Comparison of ENCODE assay signal across 9 cellular contexts in the genomic region with DNA sequence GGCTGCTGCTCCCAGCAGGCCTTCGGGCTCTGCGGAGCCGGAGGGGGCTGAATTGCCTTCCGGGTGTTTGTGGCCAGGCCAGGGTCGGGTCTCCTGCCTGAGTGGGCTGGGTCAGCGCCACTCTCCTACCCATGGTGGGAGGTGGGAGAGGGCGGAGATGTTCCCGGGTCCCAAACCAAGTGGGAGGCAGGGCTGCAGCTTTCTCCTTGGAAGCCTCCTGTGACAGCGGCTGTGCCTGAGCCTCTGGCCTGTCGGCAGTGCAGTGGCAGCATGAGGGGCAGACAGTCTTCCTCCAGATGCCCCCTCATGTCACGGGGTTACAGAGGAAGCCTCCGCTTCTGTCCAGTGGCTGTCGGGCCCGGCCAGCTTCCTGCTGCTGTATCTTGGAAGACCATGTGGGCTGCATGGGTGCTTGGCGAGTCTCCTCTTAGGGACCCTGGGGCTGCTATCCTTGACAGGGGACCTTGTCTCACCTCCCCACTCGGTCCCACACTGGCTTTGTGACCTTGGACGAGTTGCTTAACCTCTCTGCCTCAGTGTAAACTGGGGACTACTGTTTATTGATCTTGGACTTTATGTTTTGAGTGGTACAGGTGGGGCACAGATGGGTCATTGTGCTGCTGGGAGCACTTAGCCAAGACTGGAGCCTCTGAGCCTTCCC. TPM values are rescaled to one million over a fixed set of nuclear protein-coding genes. Genes with fewer than 3 reads are reported as not detected.
DNase-seq lines count a peak whose midpoint lies in the region; ATAC-seq and TF ChIP-seq lines count a peak whose summit lies in the region.
"Had no signal": no experiment of that assay in that cellular context is flagged by ENCODE, and none has a peak within 500 bp of the region (broad histone marks: within the 10 kb centered on the region; RNA-seq: fewer than 3 reads in every experiment).

No MANE protein-coding gene starts in this region.

- peaks cover 0 to 8% of the 10 kb centered on the region in 2 experiments; a peak in 1 of 4 replicates for H3K36me3 ChIP-seq in HCT116 (ENCODE audit: control insufficient read depth in 1 of 2, insufficient read depth in 2 of 2, low read length in 2 of 2)
- no peaks in the 10 kb centered on the region for H3K36me3 ChIP-seq in adipocyte (ENCODE audit: control insufficient read depth, insufficient read depth, low read length, severe bottlenecking)
- no peaks in the 10 kb centered on the region for H3K36me3 ChIP-seq in smooth muscle cell (ENCODE audit: low read depth)

- H2AFZ ChIP-seq in HCT116 (ENCODE audit: low read depth, low read length, poor library complexity, severe bottlenecking), result no peak overlapping the region
- no peak overlapping the region for H2AFZ ChIP-seq in smooth muscle cell (ENCODE audit: low read depth)

- DNase-seq in HCT116 (ENCODE audit: low read depth, low spot score) (no peak), adipocyte (ENCODE audit: low read depth) (peak; percentile 11), immature natural killer cell (peak in 1 of 3 donors; percentile 22), smooth muscle cell (lab: John Stamatoyannopoulos, UW; ENCODE audit: unreplicated experiment) (no peak), DMS 273 treated with DMSO at 0.1 percent for 48 hours (lab: John Stamatoyannopoulos, UW) (no peak), NCI-H1694 treated with DMSO at 0.1 percent for 48 hours (lab: John Stamatoyannopoulos, UW) (no peak), cerebellum (ENCODE audit: low spot score) (no peak)
- DNase-seq: NCI-H1105 had no signal

- TF ChIP-seq POLR2A in HCT116 (IDR thresholded peaks at IDR 0.05; ENCODE audit: borderline replicate concordance, extremely low read depth, insufficient read depth, insufficient read length), result no peak

- BruUV-seq in HCT116 (replicated peaks; lab: Mats Ljungman, UMichigan), result no TSS peak

- no peaks in the 10 kb centered on the region for H3K9me2 ChIP-seq in HCT116 (ENCODE audit: insufficient read depth)

- TF ChIP-seq RAD21 in HCT116 (IDR thresholded peaks at IDR 0.05; ENCODE audit: low read depth), result no peak

- H3K4me3 Mint-ChIP-seq in immature natural killer cell, result peak overlapping the region; percentile 91 to 96 (median 94)

- H3K4me1 Mint-ChIP-seq in immature natural killer cell, result peaks cover 78 to 82% of the 10 kb centered on the region in 2 donors

- H3K36me3 Mint-ChIP-seq in immature natural killer cell, result peaks cover 0 to 3% (median 0%) of the 10 kb centered on the region in 3 donors

- H3K27me3 Mint-ChIP-seq in immature natural killer cell (ENCODE audit: low read depth in 3 of 3), result peaks cover 61 to 85% (median 82%) of the 10 kb centered on the region in 3 donors

- ATAC-seq in HCT116 (no peak), HG02623 (IDR thresholded peaks at IDR 0.05; ENCODE audit: unreplicated experiment) (no peak)

- TF ChIP-seq CTCF in HCT116 (IDR thresholded peaks at IDR 0.05 in 2 of 3, conservative IDR thresholded peaks at IDR 0.05 in 1 of 3; ENCODE audit: borderline replicate concordance in 1 of 3, insufficient read depth in 1 of 3, low read depth in 2 of 3, low read length in 2 of 3), result no peak
- TF ChIP-seq CTCF in smooth muscle cell (IDR thresholded peaks at IDR 0.05; ENCODE audit: borderline replicate concordance, insufficient read depth, poor library complexity, severe bottlenecking), result no peak

- H3K27ac ChIP-seq in HCT116 (ENCODE audit: low read depth, low read length) (no peak overlapping the region; the same call in 1 of the 2 replicates), smooth muscle cell (ENCODE audit: low read depth) (peak overlapping the region; percentile 80)

- H3K79me2 ChIP-seq in HCT116 (ENCODE audit: insufficient read depth, low read length) (peaks cover 87% of the 10 kb centered on the region), smooth muscle cell (ENCODE audit: low read depth) (peaks cover 88% of the 10 kb centered on the region)

- CTCF ChIA-PET in HCT116 (lab: Charles Lee), result interaction anchor here (1.0 kb wide), 1 partner anchor 33 kb away, joined by 3 read pairs; no protein-coding TSS in a partner anchor

- H3K9me3 ChIP-seq in HCT116 (ENCODE audit: control insufficient read depth in 1 of 2, insufficient read depth in 1 of 2, low read depth in 1 of 2, low read length in 2 of 2) (no peaks in the 10 kb centered on the region), adipocyte (ENCODE audit: control insufficient read depth, low read length) (no peaks in the 10 kb centered on the region), smooth muscle cell (replicated peaks; ENCODE audit: low read depth) (no peaks in the 10 kb centered on the region)

- H3K27ac Mint-ChIP-seq in immature natural killer cell, result peak overlapping the region; percentile 72 to 100 (median 96)

- 65% methylated on average over 17 of the region's 17 CpGs for WGBS in smooth muscle cell (ENCODE audit: low lambda C conversion rate)

- peaks cover 0 to 3% (median 0%) of the 10 kb centered on the region in 6 donors for H3K9me3 Mint-ChIP-seq in immature natural killer cell

- no peaks in the 10 kb centered on the region for H3K27me3 ChIP-seq in HCT116 (ENCODE audit: insufficient read depth, low read length)
- no peaks in the 10 kb centered on the region for H3K27me3 ChIP-seq in adipocyte (replicated peaks; ENCODE audit: control insufficient read depth, insufficient read depth, low read length)
- H3K27me3 ChIP-seq in smooth muscle cell (ENCODE audit: low read depth), result no peaks in the 10 kb centered on the region

- H3K4me2 ChIP-seq in HCT116 (ENCODE audit: low read length) (peak overlapping the region; percentile 95; the same call in 1 of the 2 replicates), smooth muscle cell (peak overlapping the region; percentile 98)

- no peak overlapping the region for H3K4me3 ChIP-seq in HCT116 (replicated peaks in 1 of 2; ENCODE audit: low read depth in 1 of 2, low read length in 2 of 2)
- peak overlapping the region; percentile 92 for H3K4me3 ChIP-seq in adipocyte (ENCODE audit: low read length)
- peak overlapping the region; percentile 74 for H3K4me3 ChIP-seq in smooth muscle cell

- intact Hi-C loops in HCT116 (cut with micrococcal nuclease), result loop anchor here (5.0 kb wide), 1 partner anchor 35 kb away; no protein-coding TSS in a partner anchor

- RAD21 ChIA-PET in HCT116 (lab: Charles Lee; ENCODE audit: low non-redundant PET in 1 of 2, low total read pairs in 2 of 2, uncharacterized antibody in 2 of 2, unreplicated experiment in 2 of 2), result no interaction called here

- no peak overlapping the region for H3K9ac ChIP-seq in HCT116 (ENCODE audit: low read length)
- H3K9ac ChIP-seq in adipocyte (ENCODE audit: low read length), result peak overlapping the region; percentile 90
- no peak overlapping the region for H3K9ac ChIP-seq in smooth muscle cell (ENCODE audit: low read depth)

- POLR2A ChIA-PET in HCT116 (lab: Charles Lee), result no interaction called here

- peaks cover 17 to 29% of the 10 kb centered on the region in 2 experiments for H3K4me1 ChIP-seq in HCT116 (ENCODE audit: control insufficient read depth in 1 of 2, insufficient read depth in 2 of 2, low read length in 2 of 2)
- H3K4me1 ChIP-seq in adipocyte (ENCODE audit: control insufficient read depth, insufficient read depth, low read length), result peaks cover 54% of the 10 kb centered on the region
- H3K4me1 ChIP-seq in smooth muscle cell (ENCODE audit: low read depth), result peaks cover 48% of the 10 kb centered on the region

- peaks cover 8% of the 10 kb centered on the region for H3F3A ChIP-seq in smooth muscle cell (ENCODE audit: low read depth)

- H4K20me1 ChIP-seq in HCT116 (ENCODE audit: insufficient read depth), result peaks cover 28% of the 10 kb centered on the region; the same call in 1 of the 2 replicates
- H4K20me1 ChIP-seq in smooth muscle cell (ENCODE audit: low read depth), result peaks cover 88% of the 10 kb centered on the region

TF ChIP-seq in HCT116, 20 proteins besides CTCF, POLR2A, EP300 and RAD21 (continues in another document):
- no peak for TF ChIP-seq EGR1 (IDR thresholded peaks at IDR 0.05; ENCODE audit: low read depth)
- no peak for TF ChIP-seq ZFX (IDR thresholded peaks at IDR 0.05)
- TF ChIP-seq, protein P1, sequence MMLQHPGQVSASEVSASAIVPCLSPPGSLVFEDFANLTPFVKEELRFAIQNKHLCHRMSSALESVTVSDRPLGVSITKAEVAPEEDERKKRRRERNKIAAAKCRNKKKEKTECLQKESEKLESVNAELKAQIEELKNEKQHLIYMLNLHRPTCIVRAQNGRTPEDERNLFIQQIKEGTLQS (IDR thresholded peaks at IDR 0.05), result no peak
- no peak for TF ChIP-seq JUND (IDR thresholded peaks at IDR 0.05)
- TF ChIP-seq SRF (IDR thresholded peaks at IDR 0.05; ENCODE audit: low read depth), result no peak
- TF ChIP-seq SP1 (IDR thresholded peaks at IDR 0.05; ENCODE audit: low read depth), result no peak
- TF ChIP-seq POLR2AphosphoS5 (IDR thresholded peaks at IDR 0.05; ENCODE audit: low read depth, low read length), result no peak

RNA-seq across cellular contexts. Expression of gene SKI, which starts 4.3 kb away (rescaled TPM):
- 56.2 TPM for total RNA-seq in HCT116 (2021; ENCODE audit: unreplicated experiment)
- polyA plus RNA-seq in HCT116 (2012), result 16.0 and 16.1 TPM in 2 replicates
- 1 to 10 TPM in 1 of 3 donors, under 1 TPM in 1, not detected in 1; 0.87 to 1.0 TPM for polyA plus RNA-seq in immature natural killer cell
- 14.4 and 19.6 TPM in 2 replicates for total RNA-seq in smooth muscle cell
- 4.2 and 6.8 TPM in 2 replicates for polyA plus RNA-seq in smooth muscle cell
- 23.4 TPM for total RNA-seq in cerebellum

RNA-seq across cellular contexts. Expression of gene FAAP20, which starts 37.8 kb away (rescaled TPM):
- total RNA-seq in HCT116 (2021; ENCODE audit: unreplicated experiment) (112 TPM), smooth muscle cell (33.1 and 39.8 TPM in 2 replicates), cerebellum (14.0 TPM)
- 50.0 and 53.3 TPM in 2 replicates for polyA plus RNA-seq in HCT116 (2012)
- polyA plus RNA-seq in immature natural killer cell (10 to 100 TPM; 56.7 to 99.6 (median 79.2) TPM), smooth muscle cell (152 and 162 TPM in 2 replicates)

Comparison
In these comparisons a context has a peak if more than half of its experiments do, and no peak if none do; other contexts are left out.
1. H3K4me3 ChIP-seq: peak in adipocyte (single experiment) and smooth muscle cell (single experiment); none in HCT116 (0 of 2).